Comparison of ENCODE assay signal across 8 cellular contexts in genomic region chr20:62219992-62220665, GRCh38. TPM values are rescaled to one million over a fixed set of nuclear protein-coding genes. Genes with fewer than 3 reads are reported as not detected.
DNase-seq lines count a peak whose midpoint lies in the region; ATAC-seq, FAIRE-seq and TF ChIP-seq lines count a peak whose summit lies in the region.

HRH3 (minus strand) TSS chr20:62220278; CDS start chr20:62219970, 308 bp downstream.

- peaks cover 84% of the 10 kb centered on the region for H3K27me3 ChIP-seq in ACC112 (ENCODE audit: insufficient read depth, low read length)

- no peak within 1 kb of the TSS for H2AFZ ChIP-seq in ACC112 (ENCODE audit: low read length, unreplicated experiment)

- H3K27ac Mint-ChIP-seq in activated naive CD8-positive, alpha-beta T cell treated with anti-CD3 and anti-CD28 coated beads, Interleukin-2, amount 50 U/mL, for 24 hours: no peak within 1 kb of the TSS

- H3K4me1 Mint-ChIP-seq in activated naive CD8-positive, alpha-beta T cell treated with anti-CD3 and anti-CD28 coated beads, Interleukin-2, amount 50 U/mL, for 24 hours: no peaks in the 10 kb centered on the region

- peaks cover 50% of the 10 kb centered on the region for H3K27me3 Mint-ChIP-seq in activated naive CD8-positive, alpha-beta T cell treated with anti-CD3 and anti-CD28 coated beads, Interleukin-2, amount 50 U/mL, for 24 hours

- no peaks in the 10 kb centered on the region for H3K36me3 Mint-ChIP-seq in activated naive CD8-positive, alpha-beta T cell treated with anti-CD3 and anti-CD28 coated beads, Interleukin-2, amount 50 U/mL, for 24 hours (ENCODE audit: low read depth)

- no peaks in the 10 kb centered on the region for H3K4me1 ChIP-seq in ACC112 (ENCODE audit: control insufficient read depth, insufficient read depth, low read length, unreplicated experiment)

- H3K36me3 ChIP-seq in ACC112 (ENCODE audit: insufficient read depth, low read length): no peaks in the 10 kb centered on the region

- no peaks in the 10 kb centered on the region for H3K79me2 ChIP-seq in ACC112 (ENCODE audit: control insufficient read depth, insufficient read depth, low read length, unreplicated experiment)

- DNase-seq in GM19239 (ENCODE audit: insufficient read length, low spot score) (peak; percentile 86), putamen (ENCODE audit: low spot score) (no peak)
- DNase-seq in activated naive CD8-positive, alpha-beta T cell treated with anti-CD3 and anti-CD28 coated beads, Interleukin-2, amount 50 U/mL, for 24 hours: peak; percentile 32
- peak; percentile 44 for DNase-seq in stimulated activated CD4-positive, alpha-beta T cell treated with anti-CD3 and anti-CD28 coated beads, Interleukin-4, amount 100 ng/mL, for 1 hour

- H3K4me3 Mint-ChIP-seq in activated naive CD8-positive, alpha-beta T cell treated with anti-CD3 and anti-CD28 coated beads, Interleukin-2, amount 50 U/mL, for 24 hours: no peak within 1 kb of the TSS

- peak; percentile 34 for ATAC-seq in activated naive CD8-positive, alpha-beta T cell treated with anti-CD3 and anti-CD28 coated beads, Interleukin-2, amount 50 U/mL, for 24 hours
- ATAC-seq in HG02852 (IDR thresholded peaks at IDR 0.05; ENCODE audit: unreplicated experiment): no peak

- H3K4me3 ChIP-seq in ACC112 (ENCODE audit: low read depth, low read length): peak within 1 kb of the TSS; percentile 12; the same call in 1 of the 2 replicates
- H3K4me3 ChIP-seq in iPS-11a (ENCODE audit: low read depth, low read length): peak within 1 kb of the TSS; percentile 37

- H3K9me3 Mint-ChIP-seq in activated naive CD8-positive, alpha-beta T cell treated with anti-CD3 and anti-CD28 coated beads, Interleukin-2, amount 50 U/mL, for 24 hours: no peaks in the 10 kb centered on the region

- no peak within 1 kb of the TSS for H3K27ac ChIP-seq in ACC112 (ENCODE audit: low read depth, low read length)

- no peak for FAIRE-seq in GM19239 (lab: Jason Lieb, UNC)

TF ChIP-seq in PFSK-1, 5 proteins besides CTCF, POLR2A, EP300 and RAD21:
- TF ChIP-seq TAF1 (IDR thresholded peaks at IDR 0.05; ENCODE audit: borderline replicate concordance, insufficient read depth, low read length): no peak
- TF ChIP-seq FOXP2 (optimal IDR thresholded peaks at IDR 0.05; ENCODE audit: borderline replicate concordance, extremely low read depth, extremely low read length, insufficient read depth): no peak
- TF ChIP-seq REST (IDR thresholded peaks at IDR 0.05; ENCODE audit: insufficient read depth in 1 of 2, low read depth in 2 of 2, low read length in 2 of 2): peak; percentile 88 to 93
- TF ChIP-seq SIN3A (IDR thresholded peaks at IDR 0.05; ENCODE audit: borderline replicate concordance, insufficient read depth, low read length): 0 out of 2 replicates have a peak, but pooled peaks have one; percentile 60

RNA-seq across cellular contexts. Expression of gene HRH3, which starts in this region (rescaled TPM):
- polyA plus RNA-seq in PFSK-1 (2012; ENCODE audit: insufficient read length, low read depth): not detected
